ENCODE assay signal across 8 cellular contexts in genomic region chr3:49007068-49007770, GRCh38. TPM values are rescaled to one million over a fixed set of nuclear protein-coding genes. Genes with fewer than 3 reads are reported as not detected.
A peak's percentile ranks its signal among the peaks of the same experiment; 100 is the strongest.
DNase-seq lines count a peak whose midpoint lies in the region; ATAC-seq and TF ChIP-seq lines count a peak whose summit lies in the region.

TSS of gene WDR6 (plus strand) at chr3:49007391. CDS start at chr3:49007432, 41 bp downstream.

- H3K36me3 ChIP-seq in muscle layer of colon (ENCODE audit: insufficient read depth, low read length), result no peaks in the 10 kb centered on the region

- peak within 1 kb of the TSS; percentile 99 for H3K27ac ChIP-seq in muscle layer of colon (ENCODE audit: low read depth, low read length)

- H3K27me3 ChIP-seq in muscle layer of colon (ENCODE audit: control insufficient read depth in 1 of 2, insufficient read depth in 2 of 2, low read length in 2 of 2), result no peaks in the 10 kb centered on the region

- H3K27me3 Mint-ChIP-seq in activated T-cell treated with anti-CD3 and anti-CD28 coated beads, Interleukin-2, amount 50 U/mL, for 4 hours (ENCODE audit: low read depth), result no peaks in the 10 kb centered on the region

- DNase-seq in DMS79 treated with DMSO at 0.1 percent for 48 hours (lab: John Stamatoyannopoulos, UW), result peak; percentile 87
- peak; percentile 96 for DNase-seq in KG1 (lab: John Stamatoyannopoulos, UW)
- DNase-seq in activated T-cell treated with anti-CD3 and anti-CD28 coated beads, Interleukin-2, amount 50 U/mL, for 4 hours, result peak; percentile 97
- peak; percentile 94 for DNase-seq in stimulated activated CD8-positive, alpha-beta memory T cell treated with anti-CD3 and anti-CD28 coated beads, Interleukin-7, amount 100 ng/mL, for 24 hours (ENCODE audit: low read depth)

- peaks cover 3% of the 10 kb centered on the region for H3K36me3 Mint-ChIP-seq in activated T-cell treated with anti-CD3 and anti-CD28 coated beads, Interleukin-2, amount 50 U/mL, for 4 hours (ENCODE audit: insufficient read depth)

- ATAC-seq in GM21723 (IDR thresholded peaks at IDR 0.05; ENCODE audit: unreplicated experiment) (peak; percentile 87), esophagus mucosa (peak; percentile 84)
- ATAC-seq in activated T-cell treated with anti-CD3 and anti-CD28 coated beads, Interleukin-2, amount 50 U/mL, for 4 hours, result peak; percentile 92 to 93

- H3K9me3 Mint-ChIP-seq in activated T-cell treated with anti-CD3 and anti-CD28 coated beads, Interleukin-2, amount 50 U/mL, for 4 hours, result no peaks in the 10 kb centered on the region

- H3K4me1 Mint-ChIP-seq in activated T-cell treated with anti-CD3 and anti-CD28 coated beads, Interleukin-2, amount 50 U/mL, for 4 hours (ENCODE audit: low read depth), result peaks cover 19% of the 10 kb centered on the region

- H3K9me3 ChIP-seq in muscle layer of colon (ENCODE audit: low read length), result no peaks in the 10 kb centered on the region

- H3K9ac ChIP-seq in muscle layer of colon (ENCODE audit: low read length), result peak within 1 kb of the TSS; percentile 90

- peaks cover 14% of the 10 kb centered on the region for H3K4me1 ChIP-seq in muscle layer of colon (ENCODE audit: insufficient read depth, low read length)

- H3K4me3 ChIP-seq in muscle layer of colon (ENCODE audit: low read depth in 1 of 2, low read length in 2 of 2), result peak within 1 kb of the TSS; percentile 60 to 92

- peak within 1 kb of the TSS; percentile 98 for H3K4me3 Mint-ChIP-seq in activated T-cell treated with anti-CD3 and anti-CD28 coated beads, Interleukin-2, amount 50 U/mL, for 4 hours

TF ChIP-seq in PFSK-1, 5 proteins besides CTCF, POLR2A, EP300 and RAD21:
- peak; percentile 58; the same call in 1 of the 2 replicates for TF ChIP-seq TAF1 (IDR thresholded peaks at IDR 0.05; ENCODE audit: borderline replicate concordance, insufficient read depth, low read length)
- TF ChIP-seq FOXP2 (optimal IDR thresholded peaks at IDR 0.05; ENCODE audit: borderline replicate concordance, extremely low read depth, extremely low read length, insufficient read depth), result no peak
- no peak for TF ChIP-seq REST (IDR thresholded peaks at IDR 0.05; ENCODE audit: insufficient read depth in 1 of 2, low read depth in 2 of 2, low read length in 2 of 2)
- peak; percentile 80; the same call in 1 of the 2 replicates for TF ChIP-seq SIN3A (IDR thresholded peaks at IDR 0.05; ENCODE audit: borderline replicate concordance, insufficient read depth, low read length)
- TF ChIP-seq POLR2AphosphoS5 (IDR thresholded peaks at IDR 0.05; ENCODE audit: low read depth, low read length), result peak; percentile 66; the same call in 1 of the 2 replicates

RNA-seq across cellular contexts. Expression of gene WDR6, which starts in this region (rescaled TPM):
- 87.5 TPM for polyA plus RNA-seq in PFSK-1 (2012; ENCODE audit: insufficient read length, low read depth)
- total RNA-seq in activated T-cell treated with anti-CD3 and anti-CD28 coated beads, Interleukin-2, amount 50 U/mL, for 4 hours, result 100 to 1,000 TPM; 147 to 163 (median 155) TPM
- 36.3 TPM for total RNA-seq in esophagus mucosa

Comparison
In these comparisons a context has a peak if more than half of its experiments do, and no peak if none do; other contexts are left out.
1. Peak in every context shown above with its lines: DNase-seq, ATAC-seq, H3K4me3 ChIP-seq and H3K27ac ChIP-seq.